12 cellular contexts compared by ENCODE assay signal in the genomic region with DNA sequence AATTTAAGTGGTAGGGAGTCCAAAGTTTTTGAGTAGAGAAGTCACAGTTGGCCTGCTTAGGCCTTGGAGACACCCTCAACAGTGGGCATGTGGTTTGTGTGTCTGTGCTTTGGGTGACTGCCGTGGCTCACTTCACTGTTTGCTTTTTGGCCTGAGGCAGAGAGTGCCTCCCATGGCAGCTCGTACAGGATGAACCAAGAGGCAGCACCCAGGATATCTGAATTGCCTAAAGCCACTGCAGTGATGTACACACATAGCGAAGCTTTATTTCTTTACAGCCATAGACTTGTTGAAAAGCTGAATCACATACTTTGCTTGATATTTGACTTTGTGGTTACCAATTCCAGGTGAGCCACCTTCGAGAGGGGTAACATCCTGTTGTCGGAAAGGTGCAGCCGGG. TPM values are rescaled to one million over a fixed set of nuclear protein-coding genes. Genes with fewer than 3 reads are reported as not detected.
DNase-seq lines count a peak whose midpoint lies in the region; ATAC-seq, FAIRE-seq and TF ChIP-seq lines count a peak whose summit lies in the region.
"Had no signal": no experiment of that assay in that cellular context is flagged by ENCODE, and none has a peak within 500 bp of the region (broad histone marks: within the 10 kb centered on the region; RNA-seq: fewer than 3 reads in every experiment).

No MANE protein-coding gene starts in this region.

- H3K36me3 Mint-ChIP-seq in activated naive CD4-positive, alpha-beta T cell treated with anti-CD3 and anti-CD28 coated beads, Interleukin-2, amount 10 ng/mL, durations not matched to agents 7 days and 5 days: peaks cover 64% of the 10 kb centered on the region
- peaks cover 36% of the 10 kb centered on the region for H3K36me3 Mint-ChIP-seq in activated naive CD8-positive, alpha-beta T cell treated with anti-CD3 and anti-CD28 coated beads, Interleukin-2, amount 50 U/mL, for 24 hours (ENCODE audit: low read depth)

- peak overlapping the region; percentile 74 for H3K27ac Mint-ChIP-seq in activated naive CD4-positive, alpha-beta T cell treated with anti-CD3 and anti-CD28 coated beads, Interleukin-2, amount 10 ng/mL, durations not matched to agents 7 days and 5 days
- peak overlapping the region; percentile 69 for H3K27ac Mint-ChIP-seq in activated naive CD8-positive, alpha-beta T cell treated with anti-CD3 and anti-CD28 coated beads, Interleukin-2, amount 50 U/mL, for 24 hours

- H3K9me3 ChIP-seq in right lobe of liver: no peaks in the 10 kb centered on the region
- H3K9me3 ChIP-seq in transverse colon: no peaks in the 10 kb centered on the region

- DNase-seq in activated naive CD4-positive, alpha-beta T cell treated with anti-CD3 and anti-CD28 coated beads, Interleukin-2, amount 10 ng/mL, durations not matched to agents 7 days and 5 days: no peak
- DNase-seq in activated naive CD4-positive, alpha-beta T cell treated with anti-CD3 and anti-CD28 coated beads, Interleukin-2, amount 50 U/mL, for 16 hours: no peak
- no peak for DNase-seq in activated naive CD8-positive, alpha-beta T cell treated with anti-CD3 and anti-CD28 coated beads, Interleukin-2, amount 50 U/mL, for 24 hours
- DNase-seq in right lobe of liver (peak in 1 of 3 donors; percentile 66), transverse colon (no peak), RCC 7860 (ENCODE audit: low spot score) (no peak), COR-L47 (lab: John Stamatoyannopoulos, UW) (no peak)
- DNase-seq: anterior cingulate cortex, left cardiac atrium, NCI-H1048, PC-9 had no signal

- H3K4me3 ChIP-seq in right lobe of liver: no peak overlapping the region
- no peak overlapping the region for H3K4me3 ChIP-seq in transverse colon
- H3K4me3 ChIP-seq: PC-9 had no signal

- H3K27ac ChIP-seq in right lobe of liver: peak overlapping the region; percentile 82 to 96 (median 91)
- peak overlapping the region; percentile 40 to 67 (median 52) for H3K27ac ChIP-seq in transverse colon
- H3K27ac ChIP-seq: PC-9 had no signal

- FAIRE-seq in RCC 7860 (lab: Jason Lieb, UNC): no peak

- H3K27me3 ChIP-seq in right lobe of liver (no peaks in the 10 kb centered on the region), transverse colon (no peaks in the 10 kb centered on the region)

- intact Hi-C loops in right lobe of liver (cut with DNase I): no loop called here
- intact Hi-C loops in transverse colon (cut with DNase I; ENCODE audit: low total_unique reads): no loop called here

- peaks cover 91% of the 10 kb centered on the region for H3K4me1 Mint-ChIP-seq in activated naive CD4-positive, alpha-beta T cell treated with anti-CD3 and anti-CD28 coated beads, Interleukin-2, amount 10 ng/mL, durations not matched to agents 7 days and 5 days
- H3K4me1 Mint-ChIP-seq in activated naive CD8-positive, alpha-beta T cell treated with anti-CD3 and anti-CD28 coated beads, Interleukin-2, amount 50 U/mL, for 24 hours: peaks cover 92% of the 10 kb centered on the region

- TF ChIP-seq POLR2A in right lobe of liver (IDR thresholded peaks at IDR 0.05): no peak
- no peak for TF ChIP-seq POLR2A in transverse colon (IDR thresholded peaks at IDR 0.05)

- TF ChIP-seq EP300 in transverse colon (IDR thresholded peaks at IDR 0.05; ENCODE audit: low read depth): no peak

- ATAC-seq in activated naive CD8-positive, alpha-beta T cell treated with anti-CD3 and anti-CD28 coated beads, Interleukin-2, amount 50 U/mL, for 24 hours: peak; percentile 25
- peak; percentile 53 to 65 (median 60) for ATAC-seq in right lobe of liver
- ATAC-seq in HG03469 (IDR thresholded peaks at IDR 0.05; ENCODE audit: unreplicated experiment): no peak

- in situ Hi-C loops in transverse colon (cut with MboI; ENCODE audit: low pct_ligation_motif_present in 1 of 4, low pct_unique_long_range_greater_than_20kb in 1 of 4, low sequenced_read_pairs in 3 of 4): no loop called here

- CTCF ChIA-PET in activated naive CD4-positive, alpha-beta T cell treated with anti-CD3 and anti-CD28 coated beads, Interleukin-2, amount 10 ng/mL, durations not matched to agents 7 days and 5 days (lab: Charles Lee): interaction anchor here (1.5 kb wide), 2 partner anchors 8 to 23 kb away, joined by 5 to 6 read pairs; no protein-coding TSS in a partner anchor

- no peaks in the 10 kb centered on the region for H3K36me3 ChIP-seq in right lobe of liver
- H3K36me3 ChIP-seq in transverse colon: no peaks in the 10 kb centered on the region

- no peaks in the 10 kb centered on the region for H3K27me3 Mint-ChIP-seq in activated naive CD4-positive, alpha-beta T cell treated with anti-CD3 and anti-CD28 coated beads, Interleukin-2, amount 10 ng/mL, durations not matched to agents 7 days and 5 days
- no peaks in the 10 kb centered on the region for H3K27me3 Mint-ChIP-seq in activated naive CD8-positive, alpha-beta T cell treated with anti-CD3 and anti-CD28 coated beads, Interleukin-2, amount 50 U/mL, for 24 hours

- TF ChIP-seq CTCF in right lobe of liver (IDR thresholded peaks at IDR 0.05) (no peak), transverse colon (IDR thresholded peaks at IDR 0.05) (no peak)

- H3K4me3 Mint-ChIP-seq in activated naive CD4-positive, alpha-beta T cell treated with anti-CD3 and anti-CD28 coated beads, Interleukin-2, amount 10 ng/mL, durations not matched to agents 7 days and 5 days: no peak overlapping the region
- no peak overlapping the region for H3K4me3 Mint-ChIP-seq in activated naive CD8-positive, alpha-beta T cell treated with anti-CD3 and anti-CD28 coated beads, Interleukin-2, amount 50 U/mL, for 24 hours

- no peaks in the 10 kb centered on the region for H3K9me3 Mint-ChIP-seq in activated naive CD4-positive, alpha-beta T cell treated with anti-CD3 and anti-CD28 coated beads, Interleukin-2, amount 10 ng/mL, durations not matched to agents 7 days and 5 days
- no peaks in the 10 kb centered on the region for H3K9me3 Mint-ChIP-seq in activated naive CD8-positive, alpha-beta T cell treated with anti-CD3 and anti-CD28 coated beads, Interleukin-2, amount 50 U/mL, for 24 hours

- WGBS in right lobe of liver (ENCODE audit: insufficient coverage, low coverage, low lambda C conversion rate, missing lambda C conversion rate): no CpG with 5 or more reads among the region's 6 CpGs
- WGBS in transverse colon (ENCODE audit: low coverage in 1 of 2), 2 donors: 65 to 81% methylated on average over 3 to 6 of the region's 6 CpGs

- H3K4me1 ChIP-seq in right lobe of liver (peaks cover 0 to 62% (median 14%) of the 10 kb centered on the region in 4 donors), transverse colon (peaks cover 26 to 84% (median 36%) of the 10 kb centered on the region in 4 donors)

RNA-seq across cellular contexts. Expression of a gene that starts 21.6 kb away (rescaled TPM):
- total RNA-seq in right lobe of liver: 10 to 100 TPM; 28.7 to 46.3 (median 39.6) TPM
- 100 to 1,000 TPM in 2 of 4 donors, 10 to 100 TPM in 2; 73.9 to 214 (median 107) TPM for total RNA-seq in transverse colon
